In the genomic region with DNA sequence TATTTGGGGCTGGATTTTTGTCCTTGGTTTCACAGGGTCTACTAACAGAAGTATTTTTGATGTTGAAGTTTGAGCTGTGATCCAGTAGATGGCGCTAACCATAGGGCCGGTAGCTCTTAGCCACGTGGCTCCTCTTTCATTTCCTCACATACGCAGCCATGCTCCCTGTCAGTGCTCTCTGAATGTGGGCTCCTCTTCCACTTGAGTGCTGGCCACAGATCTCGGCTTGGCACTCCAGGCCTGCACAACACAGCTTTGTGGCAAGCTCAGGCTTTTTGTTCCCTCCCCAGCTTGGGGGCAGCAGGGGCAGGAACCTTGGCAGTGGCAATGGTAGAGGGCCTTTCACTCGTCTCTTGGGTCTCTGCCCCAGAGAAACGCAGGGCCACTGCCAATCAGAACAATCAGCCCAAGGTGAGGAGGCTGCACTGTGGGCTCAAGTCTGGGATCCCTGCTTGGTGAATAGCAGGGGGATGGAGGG, we compare ENCODE assay signal across 8 cellular contexts. TPM values are rescaled to one million over a fixed set of nuclear protein-coding genes. Genes with fewer than 3 reads are reported as not detected.
DNase-seq lines count a peak whose midpoint lies in the region; ATAC-seq, FAIRE-seq and TF ChIP-seq lines count a peak whose summit lies in the region.

No MANE protein-coding gene starts in this region.

- H3K27me3 ChIP-seq in BJ (ENCODE audit: control insufficient read depth, insufficient read depth, low read length): no peaks in the 10 kb centered on the region

- CTCF ChIA-PET in BJ (lab: Yijun Ruan, JAX): interaction anchor here (0.6 to 5.0 kb wide), 19 partner anchors 8 to 391 kb away, joined by 3 to 42 read pairs (median 5); no protein-coding TSS in a partner anchor

- H3K9ac ChIP-seq in kidney (ENCODE audit: low read length in 2 of 2): no peak overlapping the region

- ATAC-seq in HG02885 (IDR thresholded peaks at IDR 0.05; ENCODE audit: poor library complexity, unreplicated experiment): peak; percentile 81
- no peak for ATAC-seq in GM21526 (IDR thresholded peaks at IDR 0.05; ENCODE audit: low FRiP score, unreplicated experiment)

- no peak for FAIRE-seq in kidney (lab: Jason Lieb, UNC)

- H3K4me3 ChIP-seq in BJ (ENCODE audit: low read depth, low read length): no peak overlapping the region
- no peak overlapping the region for H3K4me3 ChIP-seq in kidney (ENCODE audit: low read length in 2 of 2)

- H3K36me3 ChIP-seq in BJ (ENCODE audit: control insufficient read depth, insufficient read depth, low read length) (no peaks in the 10 kb centered on the region), kidney (ENCODE audit: control insufficient read depth in 1 of 2, insufficient read depth in 2 of 2, low read length in 2 of 2) (no peaks in the 10 kb centered on the region)

- POLR2A ChIA-PET in BJ (lab: Charles Lee): interaction anchor here (0.6 kb wide), 1 partner anchor 9 kb away, joined by 6 read pairs; no protein-coding TSS in a partner anchor

- peak; percentile 71 for TF ChIP-seq CTCF in BJ (IDR thresholded peaks at IDR 0.05; ENCODE audit: insufficient read depth, low read depth, low read length)
- TF ChIP-seq CTCF in GM10266 (IDR thresholded peaks at IDR 0.05; ENCODE audit: control insufficient read depth, insufficient read depth, low read depth, missing control alignments): peak; percentile 40
- peak; percentile 73 for TF ChIP-seq CTCF in kidney (IDR thresholded peaks at IDR 0.05; ENCODE audit: borderline replicate concordance, extremely low read depth, insufficient read depth)

- H3K27ac ChIP-seq in kidney (ENCODE audit: low read depth in 2 of 2, low read length in 2 of 2): no peak overlapping the region

- no peaks in the 10 kb centered on the region for H3K9me3 ChIP-seq in kidney (ENCODE audit: control insufficient read depth in 1 of 2, low read length in 2 of 2)

- no peak for DNase-seq in BJ (ENCODE audit: low read depth)
- DNase-seq in GM10266 (ENCODE audit: extremely low spot score): peak; percentile 40
- DNase-seq in NCI-H226: peak; percentile 55
- DNase-seq in amniotic stem cell (lab: John Stamatoyannopoulos, UW): peak; percentile 23
- no peak for DNase-seq in kidney
- no peak for DNase-seq in posterior vena cava (ENCODE audit: low spot score)

- intact Hi-C loops in kidney (cut with DNase I): no loop called here
- intact Hi-C loops in posterior vena cava (cut with DNase I): no loop called here

- no peaks in the 10 kb centered on the region for H3K4me1 ChIP-seq in kidney (ENCODE audit: control insufficient read depth in 1 of 2, insufficient read depth in 1 of 2, low read depth in 1 of 2, low read length in 2 of 2)

RNA-seq across cellular contexts. Expression of a gene that starts 18.6 kb away (rescaled TPM):
- polyA plus RNA-seq in BJ (2011; rRNA removed) (1.0 and 1.1 TPM in 2 replicates), kidney (ENCODE audit: insufficient read depth, low read depth, low replicate concordance) (6.7 TPM)
- 1.2 TPM in 1 of 2 replicates, not detected in the other for polyA minus RNA-seq in BJ (2011; rRNA and poly(A)+ RNA removed)
- total RNA-seq in kidney (4.6 TPM), posterior vena cava (1 to 10 TPM in 1 of 2 donors, under 1 TPM in 1; 0.93 to 1.9 TPM)

Comparison
In these comparisons a context has a peak if more than half of its experiments do, and no peak if none do; other contexts are left out.
1. DNase-seq: peak in GM10266 (single experiment), NCI-H226 (single experiment) and amniotic stem cell (single experiment); none in BJ (single experiment), kidney (single experiment) and posterior vena cava (single experiment).
2. Peak in every context shown above with its lines, with median percentiles within 50 percentile points of each other: CTCF ChIP-seq.